ENCODE assay signal across 1 cellular context in the genomic region with DNA sequence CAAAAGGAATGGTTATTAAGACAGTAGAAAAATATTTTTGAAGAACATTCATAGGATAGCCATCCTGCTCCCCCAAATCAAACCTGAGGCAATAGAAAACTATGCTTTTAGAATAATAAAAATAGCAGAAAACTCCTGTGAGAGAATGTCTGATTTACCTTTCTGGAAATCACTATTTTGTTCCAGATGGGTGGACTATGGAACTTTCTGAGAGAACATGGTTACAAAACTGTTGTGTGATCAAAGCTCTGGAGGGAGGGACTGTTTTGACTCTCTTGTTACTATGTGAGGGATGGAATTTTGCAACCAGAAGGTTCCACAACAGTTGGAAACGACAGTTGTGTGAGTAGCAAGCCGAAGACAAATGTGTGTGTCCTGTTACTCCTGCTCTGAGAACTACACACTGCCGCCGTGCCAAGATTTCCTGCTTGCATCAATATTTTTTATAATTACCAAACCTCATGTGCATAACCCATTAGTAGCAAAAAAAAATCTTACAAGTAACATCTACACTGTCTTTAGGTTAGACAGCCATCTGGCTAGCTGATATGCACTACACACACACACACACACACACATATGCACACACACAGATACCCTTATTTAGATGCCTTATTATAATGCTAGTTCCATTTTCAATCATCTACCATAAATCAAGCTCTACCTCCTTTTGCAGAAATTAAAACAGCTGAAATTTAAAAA.
TF ChIP-seq lines count a peak whose summit lies in the region.

No MANE protein-coding gene starts in this region.

TF ChIP-seq in IMR-90, 13 proteins besides CTCF, POLR2A, EP300 and RAD21 (continued from another document):
- TF ChIP-seq, protein P1, sequence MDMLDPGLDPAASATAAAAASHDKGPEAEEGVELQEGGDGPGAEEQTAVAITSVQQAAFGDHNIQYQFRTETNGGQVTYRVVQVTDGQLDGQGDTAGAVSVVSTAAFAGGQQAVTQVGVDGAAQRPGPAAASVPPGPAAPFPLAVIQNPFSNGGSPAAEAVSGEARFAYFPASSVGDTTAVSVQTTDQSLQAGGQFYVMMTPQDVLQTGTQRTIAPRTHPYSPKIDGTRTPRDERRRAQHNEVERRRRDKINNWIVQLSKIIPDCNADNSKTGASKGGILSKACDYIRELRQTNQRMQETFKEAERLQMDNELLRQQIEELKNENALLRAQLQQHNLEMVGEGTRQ (IDR thresholded peaks at IDR 0.05; ENCODE audit: low read depth, low read length) = no peak
- no peak for TF ChIP-seq FOS (IDR thresholded peaks at IDR 0.05; ENCODE audit: low read depth, low read length)
- no peak for TF ChIP-seq RCOR1 (IDR thresholded peaks at IDR 0.05; ENCODE audit: insufficient replicate concordance, low read length)
